35 cellular contexts compared by ENCODE assay signal in the genomic region with DNA sequence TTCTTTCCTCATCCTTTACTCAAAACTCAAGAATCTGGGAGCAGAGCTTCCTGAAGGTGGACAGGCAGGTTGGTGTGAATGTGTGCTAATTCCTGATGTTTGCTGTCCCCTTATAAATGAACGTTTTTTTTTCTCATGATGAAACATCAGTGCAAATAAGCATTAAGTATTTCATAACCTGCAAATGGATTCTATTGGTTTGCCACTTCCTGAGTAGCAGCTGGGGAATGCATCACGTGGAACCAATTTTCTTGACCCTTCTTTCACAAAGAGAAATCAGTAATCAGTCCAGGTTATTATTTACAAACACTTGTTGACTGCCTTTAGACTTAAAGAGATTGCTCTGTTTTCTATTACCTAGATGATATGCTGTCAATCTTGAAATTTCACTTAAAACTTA. TPM values are rescaled to one million over a fixed set of nuclear protein-coding genes. Genes with fewer than 3 reads are reported as not detected.
DNase-seq lines count a peak whose midpoint lies in the region; ATAC-seq and TF ChIP-seq lines count a peak whose summit lies in the region.
"Had no signal": no experiment of that assay in that cellular context is flagged by ENCODE, and none has a peak within 500 bp of the region (broad histone marks: within the 10 kb centered on the region; RNA-seq: fewer than 3 reads in every experiment).

No MANE protein-coding gene starts in this region.

- H3K9ac ChIP-seq in colonic mucosa (ENCODE audit: low read depth in 2 of 2, low read length in 2 of 2): no peak overlapping the region
- H3K9ac ChIP-seq: KMS-11, neural progenitor cell had no signal

- H3K36me3 Mint-ChIP-seq in stimulated activated memory B cell treated with anti-CD40 and anti-IgM and Interleukin-4, amounts not matched to agents 10 μg/mL and 1 μg/mL and 100 μg/mL, for 72 hours: no peaks in the 10 kb centered on the region
- H3K36me3 Mint-ChIP-seq: neural progenitor cell had no signal

- H3K4me1 ChIP-seq in RWPE2 (ENCODE audit: insufficient read depth, poor library complexity, severe bottlenecking) (peaks cover 7% of the 10 kb centered on the region), colonic mucosa (no peaks in the 10 kb centered on the region)
- H3K4me1 ChIP-seq: left ventricle myocardium inferior, neural progenitor cell, pancreas had no signal

- H3K4me1 Mint-ChIP-seq in stimulated activated memory B cell treated with anti-CD40 and anti-IgM and Interleukin-4, amounts not matched to agents 10 μg/mL and 1 μg/mL and 100 μg/mL, for 72 hours: no peaks in the 10 kb centered on the region
- H3K4me1 Mint-ChIP-seq: neural progenitor cell had no signal

- DNase-seq in GF-D8 (lab: John Stamatoyannopoulos, UW) (peak; percentile 82), MV-4-11 (lab: John Stamatoyannopoulos, UW) (peak; percentile 65), RWPE2 (ENCODE audit: low spot score) (no peak), fibroblast of peridontal ligament (ENCODE audit: extremely low read depth) (peak; percentile 8), colonic mucosa (no peak), DMS79 treated with DMSO at 0.1 percent for 48 hours (lab: John Stamatoyannopoulos, UW) (no peak)
- DNase-seq: activated CD8-positive, alpha-beta memory T cell treated with anti-CD3 and anti-CD28 coated beads, Interleukin-2, amount 50 U/mL, for 48 hours; activated CD8-positive, alpha-beta T cell treated with anti-CD3 and anti-CD28 coated beads for 36 hours; activated naive CD4-positive, alpha-beta T cell treated with anti-CD3 and anti-CD28 coated beads for 36 hours; amniotic stem cell; CD4-positive, alpha-beta T cell; effector CD4-positive, alpha-beta T cell; H9; left ventricle myocardium inferior; MM.1S; NCI-H1436 treated with DMSO at 0.1 percent for 48 hours; NCI-H510A; pancreas; SHP77; stimulated activated naive CD4-positive, alpha-beta T cell treated with Interleukin-2 at 50 U/mL for 16 hours had no signal

- no peaks in the 10 kb centered on the region for H3K27me3 Mint-ChIP-seq in stimulated activated memory B cell treated with anti-CD40 and anti-IgM and Interleukin-4, amounts not matched to agents 10 μg/mL and 1 μg/mL and 100 μg/mL, for 72 hours

- ATAC-seq in RWPE2 (ENCODE audit: low read depth): peak; percentile 40; the same call in 2 of the 3 replicates
- ATAC-seq in GM21529 (IDR thresholded peaks at IDR 0.05; ENCODE audit: unreplicated experiment): no peak
- no peak for ATAC-seq in stimulated activated memory B cell treated with anti-CD40 and anti-IgM and Interleukin-4, amounts not matched to agents 10 μg/mL and 1 μg/mL and 100 μg/mL, for 72 hours
- ATAC-seq: activated CD8-positive, alpha-beta T cell treated with anti-CD3 and anti-CD28 coated beads for 36 hours; GM12878; Panc1; pancreas had no signal

- TF ChIP-seq CTCF in RWPE2 (IDR thresholded peaks at IDR 0.05; ENCODE audit: poor library complexity, severe bottlenecking) (no peak), colonic mucosa (IDR thresholded peaks at IDR 0.05) (no peak)

- H3K36me3 ChIP-seq in RWPE2 (ENCODE audit: low read depth) (no peaks in the 10 kb centered on the region), colonic mucosa (no peaks in the 10 kb centered on the region)
- H3K36me3 ChIP-seq: left ventricle myocardium inferior, neural progenitor cell, pancreas had no signal

- H3K9me3 ChIP-seq in RWPE2 (ENCODE audit: severe bottlenecking): no peaks in the 10 kb centered on the region
- H3K9me3 ChIP-seq in colonic mucosa: no peaks in the 10 kb centered on the region
- H3K9me3 ChIP-seq: left ventricle myocardium inferior, pancreas had no signal

- no peaks in the 10 kb centered on the region for H3K9me3 Mint-ChIP-seq in stimulated activated memory B cell treated with anti-CD40 and anti-IgM and Interleukin-4, amounts not matched to agents 10 μg/mL and 1 μg/mL and 100 μg/mL, for 72 hours
- H3K9me3 Mint-ChIP-seq: activated CD8-positive, alpha-beta T cell treated with anti-CD3 and anti-CD28 coated beads for 36 hours; activated naive CD4-positive, alpha-beta T cell treated with anti-CD3 and anti-CD28 coated beads for 36 hours; activated T-helper 1 cell treated with anti-CD3 and anti-CD28 coated beads, Interleukin-12 subunit alpha, Interleukin-12 subunit beta, Interleukin-2, Interleukin-4 antibody, amounts not matched to agents 30 ng/mL and 10 ng/mL and 1 ng/mL, durations not matched to agents 14 hours and 24 hours and 36 hours; CD4-positive, alpha-beta T cell; H9; neural progenitor cell had no signal

- H3K4me3 ChIP-seq in RWPE2 (ENCODE audit: severe bottlenecking) (no peak overlapping the region), colonic mucosa (no peak overlapping the region)
- H3K4me3 ChIP-seq: GM12878, left ventricle myocardium inferior, neural progenitor cell, pancreas, skin epidermis had no signal

- intact Hi-C loops in colonic mucosa (cut with DNase I): no loop called here

- no peaks in the 10 kb centered on the region for H3K27me3 ChIP-seq in RWPE2 (ENCODE audit: insufficient read depth, poor library complexity, severe bottlenecking)
- H3K27me3 ChIP-seq in colonic mucosa: no peaks in the 10 kb centered on the region
- H3K27me3 ChIP-seq: neural progenitor cell had no signal

- H3K27ac Mint-ChIP-seq in stimulated activated memory B cell treated with anti-CD40 and anti-IgM and Interleukin-4, amounts not matched to agents 10 μg/mL and 1 μg/mL and 100 μg/mL, for 72 hours: no peak overlapping the region
- H3K27ac Mint-ChIP-seq: activated CD8-positive, alpha-beta T cell treated with anti-CD3 and anti-CD28 coated beads for 36 hours; activated naive CD4-positive, alpha-beta T cell treated with anti-CD3 and anti-CD28 coated beads for 36 hours; activated T-helper 1 cell treated with anti-CD3 and anti-CD28 coated beads, Interleukin-12 subunit alpha, Interleukin-12 subunit beta, Interleukin-2, Interleukin-4 antibody, amounts not matched to agents 30 ng/mL and 10 ng/mL and 1 ng/mL, durations not matched to agents 14 hours and 24 hours and 36 hours; CD4-positive, alpha-beta T cell; H9; neural progenitor cell had no signal

- H3K27ac ChIP-seq in RWPE2 (ENCODE audit: poor library complexity, severe bottlenecking) (no peak overlapping the region), colonic mucosa (no peak overlapping the region)
- H3K27ac ChIP-seq: HL-60, KMS-11, left ventricle myocardium inferior, neural progenitor cell, pancreas, skin epidermis had no signal

- no peak overlapping the region for H3K4me3 Mint-ChIP-seq in stimulated activated memory B cell treated with anti-CD40 and anti-IgM and Interleukin-4, amounts not matched to agents 10 μg/mL and 1 μg/mL and 100 μg/mL, for 72 hours
- H3K4me3 Mint-ChIP-seq: activated CD8-positive, alpha-beta T cell treated with anti-CD3 and anti-CD28 coated beads for 36 hours; activated naive CD4-positive, alpha-beta T cell treated with anti-CD3 and anti-CD28 coated beads for 36 hours; activated T-helper 1 cell treated with anti-CD3 and anti-CD28 coated beads, Interleukin-12 subunit alpha, Interleukin-12 subunit beta, Interleukin-2, Interleukin-4 antibody, amounts not matched to agents 30 ng/mL and 10 ng/mL and 1 ng/mL, durations not matched to agents 14 hours and 24 hours and 36 hours; CD4-positive, alpha-beta T cell; H9; neural progenitor cell had no signal

RNA-seq across cellular contexts. Expression of gene SCN3B, which starts 40.1 kb away (rescaled TPM):
- 1 to 10 TPM in 1 of 2 donors, under 1 TPM in 1; 0.30 to 1.2 TPM for total RNA-seq in colonic mucosa
- total RNA-seq: activated CD8-positive, alpha-beta T cell treated with anti-CD3 and anti-CD28 coated beads for 36 hours; activated naive CD4-positive, alpha-beta T cell treated with anti-CD3 and anti-CD28 coated beads for 36 hours; activated T-helper 1 cell treated with anti-CD3 and anti-CD28 coated beads, Interleukin-12 subunit alpha, Interleukin-12 subunit beta, Interleukin-2, Interleukin-4 antibody, amounts not matched to agents 30 ng/mL and 10 ng/mL and 1 ng/mL, durations not matched to agents 14 hours and 24 hours and 36 hours; CD4-positive, alpha-beta T cell; GM12878; T-helper 2 cell treated with Interferon-gamma antibody and Interleukin-4, amounts not matched to agents 100 ng/mL and 5 ng/mL, for 36 hours had no signal

RNA-seq across cellular contexts. Expression of gene ZNF202, which starts 46.9 kb away (rescaled TPM):
- 1 to 10 TPM; 7.4 to 8.5 TPM for total RNA-seq in colonic mucosa

RNA-seq across cellular contexts. Expression of gene OR6X1, which starts 59.8 kb away (rescaled TPM):
- not detected for total RNA-seq in colonic mucosa
- total RNA-seq: activated CD8-positive, alpha-beta T cell treated with anti-CD3 and anti-CD28 coated beads for 36 hours; activated naive CD4-positive, alpha-beta T cell treated with anti-CD3 and anti-CD28 coated beads for 36 hours; activated T-helper 1 cell treated with anti-CD3 and anti-CD28 coated beads, Interleukin-12 subunit alpha, Interleukin-12 subunit beta, Interleukin-2, Interleukin-4 antibody, amounts not matched to agents 30 ng/mL and 10 ng/mL and 1 ng/mL, durations not matched to agents 14 hours and 24 hours and 36 hours; CD4-positive, alpha-beta T cell; Daoy; GM12878; H9; left ventricle myocardium inferior; myocyte; pancreas; renal cortical epithelial cell; T-helper 2 cell treated with Interferon-gamma antibody and Interleukin-4, amounts not matched to agents 100 ng/mL and 5 ng/mL, for 36 hours; temporal lobe; urinary bladder had no signal

Comparison
In these comparisons a context has a peak if more than half of its experiments do, and no peak if none do; other contexts are left out.
1. DNase-seq: peak in GF-D8 (single experiment), MV-4-11 (single experiment) and fibroblast of peridontal ligament (single experiment); none in RWPE2 (single experiment), colonic mucosa (single experiment) and DMS79 treated with DMSO at 0.1 percent for 48 hours (single experiment).